Comparison of ENCODE assay signal across 28 cellular contexts in genomic region chr2:129711816-129712420, GRCh38.
DNase-seq lines count a peak whose midpoint lies in the region; ATAC-seq and TF ChIP-seq lines count a peak whose summit lies in the region.
"Had no signal": no experiment of that assay in that cellular context is flagged by ENCODE, and none has a peak within 500 bp of the region (broad histone marks: within the 10 kb centered on the region; RNA-seq: fewer than 3 reads in every experiment).

No MANE protein-coding gene starts in this region.

- H3K4me1 Mint-ChIP-seq in MCF 10A (ENCODE audit: insufficient read depth, unreplicated experiment) = no peaks in the 10 kb centered on the region
- H3K4me1 Mint-ChIP-seq in effector memory CD8-positive, alpha-beta T cell (ENCODE audit: low read depth in 2 of 2) = no peaks in the 10 kb centered on the region
- H3K4me1 Mint-ChIP-seq in CD4-positive, alpha-beta memory T cell = no peaks in the 10 kb centered on the region
- peaks cover 10% of the 10 kb centered on the region for H3K4me1 Mint-ChIP-seq in mesothelial cell of epicardium
- H3K4me1 Mint-ChIP-seq: B cell; memory B cell; stimulated activated naive B cell treated with anti-CD40 and anti-IgM and Interleukin-4, amounts not matched to agents 10 μg/mL and 1 μg/mL and 100 μg/mL, for 72 hours had no signal

- H3K4me3 Mint-ChIP-seq in MCF 10A (ENCODE audit: unreplicated experiment) (no peak overlapping the region), mesothelial cell of epicardium (no peak overlapping the region)
- H3K4me3 Mint-ChIP-seq in effector memory CD8-positive, alpha-beta T cell = no peak overlapping the region
- no peak overlapping the region for H3K4me3 Mint-ChIP-seq in CD4-positive, alpha-beta memory T cell
- H3K4me3 Mint-ChIP-seq: activated T-cell treated with anti-CD3 and anti-CD28 coated beads, Interleukin-2, amount 50 U/mL, for 4 hours; B cell; memory B cell; neural crest cell; stimulated activated naive B cell treated with anti-CD40 and anti-IgM and Interleukin-4, amounts not matched to agents 10 μg/mL and 1 μg/mL and 100 μg/mL, for 72 hours had no signal

- no peak for TF ChIP-seq POLR2A in breast epithelium (IDR thresholded peaks at IDR 0.05)

- H3K4me1 ChIP-seq in breast epithelium = no peaks in the 10 kb centered on the region
- no peaks in the 10 kb centered on the region for H3K4me1 ChIP-seq in CD4-positive, alpha-beta memory T cell (ENCODE audit: insufficient read depth, low read length)
- H3K4me1 ChIP-seq: A549, body of pancreas, uterus had no signal

- H3K27me3 ChIP-seq in breast epithelium = no peaks in the 10 kb centered on the region
- H3K27me3 ChIP-seq in CD4-positive, alpha-beta memory T cell (ENCODE audit: insufficient read depth, low read length) = no peaks in the 10 kb centered on the region
- H3K27me3 ChIP-seq: body of pancreas, esophagus squamous epithelium, uterus had no signal

- intact Hi-C loops in MCF 10A (cut with micrococcal nuclease) (no loop called here), breast epithelium (cut with DNase I; ENCODE audit: low total_unique reads) (no loop called here)
- intact Hi-C loops in CD4-positive, alpha-beta memory T cell (cut with micrococcal nuclease) = no loop called here

- no peaks in the 10 kb centered on the region for H3K27me3 Mint-ChIP-seq in MCF 10A (ENCODE audit: insufficient read depth, unreplicated experiment)
- H3K27me3 Mint-ChIP-seq in effector memory CD8-positive, alpha-beta T cell = no peaks in the 10 kb centered on the region
- peaks cover 0 to 2% of the 10 kb centered on the region in 2 donors for H3K27me3 Mint-ChIP-seq in CD4-positive, alpha-beta memory T cell
- H3K27me3 Mint-ChIP-seq in mesothelial cell of epicardium (ENCODE audit: low read depth) = no peaks in the 10 kb centered on the region

- no peak overlapping the region for H3K27ac Mint-ChIP-seq in MCF 10A (ENCODE audit: low read depth, unreplicated experiment)
- H3K27ac Mint-ChIP-seq in effector memory CD8-positive, alpha-beta T cell = no peak overlapping the region
- no peak overlapping the region for H3K27ac Mint-ChIP-seq in CD4-positive, alpha-beta memory T cell
- H3K27ac Mint-ChIP-seq in mesothelial cell of epicardium = no peak overlapping the region
- H3K27ac Mint-ChIP-seq: B cell; memory B cell; stimulated activated naive B cell treated with anti-CD40 and anti-IgM and Interleukin-4, amounts not matched to agents 10 μg/mL and 1 μg/mL and 100 μg/mL, for 72 hours had no signal

- no peaks in the 10 kb centered on the region for H3K9me3 ChIP-seq in breast epithelium
- H3K9me3 ChIP-seq in CD4-positive, alpha-beta memory T cell (ENCODE audit: control insufficient read depth in 1 of 2, low read length in 2 of 2) = no peaks in the 10 kb centered on the region
- H3K9me3 ChIP-seq: A549, body of pancreas, esophagus squamous epithelium, uterus had no signal

- H3K36me3 ChIP-seq in breast epithelium = no peaks in the 10 kb centered on the region
- H3K36me3 ChIP-seq in CD4-positive, alpha-beta memory T cell (ENCODE audit: insufficient read depth, low read length) = no peaks in the 10 kb centered on the region
- H3K36me3 ChIP-seq: esophagus squamous epithelium, uterus had no signal

- DNase-seq in MCF 10A (ENCODE audit: unreplicated experiment) = peak; percentile 3
- DNase-seq in breast epithelium (ENCODE audit: low spot score in 2 of 2) = no peak
- peak; percentile 10 for DNase-seq in astrocyte of the hippocampus (ENCODE audit: low read depth, low spot score)
- peak; percentile 30 for DNase-seq in kidney glomerular epithelial cell (lab: John Stamatoyannopoulos, UW)
- DNase-seq in effector CD8-positive, alpha-beta T cell (lab: John Stamatoyannopoulos, UW) = no peak
- no peak for DNase-seq in effector memory CD8-positive, alpha-beta T cell
- no peak for DNase-seq in CD4-positive, alpha-beta memory T cell
- DNase-seq in mesothelial cell of epicardium (ENCODE audit: low spot score in 2 of 2, unreplicated experiment in 2 of 2) = no peak
- DNase-seq: activated CD4-positive, alpha-beta T cell treated with anti-CD3 and anti-CD28 coated beads for 4 hours; activated naive CD4-positive, alpha-beta T cell treated with Interleukin-2 at 50 U/mL for 16 hours; activated T-cell treated with anti-CD3 and anti-CD28 coated beads, Interleukin-2, amount 50 U/mL, for 4 hours; body of pancreas; effector memory CD4-positive, alpha-beta T cell; esophagus squamous epithelium; foreskin melanocyte; GDM1; left cardiac atrium; Right ventricle myocardium superior; stimulated activated CD4-positive, alpha-beta T cell treated with anti-CD3 and anti-CD28 coated beads, Interleukin-12 subunit alpha, Interleukin-12 subunit beta, amount 100 ng/mL, for 4 hours; stimulated activated CD4-positive, alpha-beta T cell treated with anti-CD3 and anti-CD28 coated beads, Interleukin-4, amount 100 ng/mL, for 24 hours; stimulated activated naive B cell treated with anti-CD40 and anti-IgM and Interleukin-4, amounts not matched to agents 10 μg/mL and 1 μg/mL and 100 μg/mL, for 72 hours; uterus had no signal

- no peak overlapping the region for H3K27ac ChIP-seq in breast epithelium
- H3K27ac ChIP-seq in CD4-positive, alpha-beta memory T cell (ENCODE audit: low read depth, low read length) = no peak overlapping the region
- H3K27ac ChIP-seq: A549, body of pancreas, esophagus squamous epithelium, KMS-11, uterus had no signal

- BruUV-seq in MCF 10A (replicated peaks; lab: Mats Ljungman, UMichigan) = no TSS peak

- H3K36me3 Mint-ChIP-seq in MCF 10A (ENCODE audit: insufficient read depth, unreplicated experiment) (no peaks in the 10 kb centered on the region), mesothelial cell of epicardium (no peaks in the 10 kb centered on the region)
- no peaks in the 10 kb centered on the region for H3K36me3 Mint-ChIP-seq in effector memory CD8-positive, alpha-beta T cell (ENCODE audit: insufficient read depth)
- H3K36me3 Mint-ChIP-seq in CD4-positive, alpha-beta memory T cell = no peaks in the 10 kb centered on the region
- H3K36me3 Mint-ChIP-seq: memory B cell; stimulated activated naive B cell treated with anti-CD40 and anti-IgM and Interleukin-4, amounts not matched to agents 10 μg/mL and 1 μg/mL and 100 μg/mL, for 72 hours had no signal

- POLR2A ChIA-PET in MCF 10A (lab: Yijun Ruan, JAX) = no interaction called here
- POLR2A ChIA-PET in CD4-positive, alpha-beta memory T cell (lab: Charles Lee; ENCODE audit: partially characterized antibody) = no interaction called here

- TF ChIP-seq CTCF in MCF 10A (IDR thresholded peaks at IDR 0.05; ENCODE audit: unreplicated experiment) (no peak), breast epithelium (IDR thresholded peaks at IDR 0.05) (no peak), mesothelial cell of epicardium (IDR thresholded peaks at IDR 0.05; ENCODE audit: unreplicated experiment) (no peak)

- CTCF ChIA-PET in MCF 10A (lab: Yijun Ruan, JAX) = no interaction called here
- CTCF ChIA-PET in CD4-positive, alpha-beta memory T cell (lab: Charles Lee; ENCODE audit: partially characterized antibody) = no interaction called here

- no peak overlapping the region for H3K4me3 ChIP-seq in breast epithelium
- H3K4me3 ChIP-seq in CD4-positive, alpha-beta memory T cell (ENCODE audit: low read length in 2 of 2) = no peak overlapping the region
- H3K4me3 ChIP-seq: A549, body of pancreas, esophagus squamous epithelium, uterus had no signal

- H3K9me3 Mint-ChIP-seq in MCF 10A (ENCODE audit: unreplicated experiment) (peaks cover 6% of the 10 kb centered on the region), mesothelial cell of epicardium (no peaks in the 10 kb centered on the region)
- H3K9me3 Mint-ChIP-seq in effector memory CD8-positive, alpha-beta T cell = no peaks in the 10 kb centered on the region
- H3K9me3 Mint-ChIP-seq in CD4-positive, alpha-beta memory T cell = peaks cover 0 to 2% (median 0%) of the 10 kb centered on the region in 8 donors
- H3K9me3 Mint-ChIP-seq: activated T-cell treated with anti-CD3 and anti-CD28 coated beads, Interleukin-2, amount 50 U/mL, for 4 hours; memory B cell; neural crest cell; stimulated activated naive B cell treated with anti-CD40 and anti-IgM and Interleukin-4, amounts not matched to agents 10 μg/mL and 1 μg/mL and 100 μg/mL, for 72 hours had no signal

- no peak for ATAC-seq in effector memory CD8-positive, alpha-beta T cell (replicated peaks)
- ATAC-seq: A549; activated T-cell treated with anti-CD3 and anti-CD28 coated beads, Interleukin-2, amount 50 U/mL, for 4 hours; body of pancreas; left cardiac atrium; sciatic nerve; stimulated activated naive B cell treated with anti-CD40 and anti-IgM and Interleukin-4, amounts not matched to agents 10 μg/mL and 1 μg/mL and 100 μg/mL, for 72 hours had no signal

Comparison
In these comparisons a context has a peak if more than half of its experiments do, and no peak if none do; other contexts are left out.
1. DNase-seq: peak in MCF 10A (single experiment), astrocyte of the hippocampus (single experiment) and kidney glomerular epithelial cell (single experiment); none in breast epithelium (0 of 2), effector CD8-positive, alpha-beta T cell (single experiment), effector memory CD8-positive, alpha-beta T cell (0 of 3), CD4-positive, alpha-beta memory T cell (0 of 5) and mesothelial cell of epicardium (0 of 2).